Comparison of ENCODE assay signal across 8 cellular contexts in the genomic region with DNA sequence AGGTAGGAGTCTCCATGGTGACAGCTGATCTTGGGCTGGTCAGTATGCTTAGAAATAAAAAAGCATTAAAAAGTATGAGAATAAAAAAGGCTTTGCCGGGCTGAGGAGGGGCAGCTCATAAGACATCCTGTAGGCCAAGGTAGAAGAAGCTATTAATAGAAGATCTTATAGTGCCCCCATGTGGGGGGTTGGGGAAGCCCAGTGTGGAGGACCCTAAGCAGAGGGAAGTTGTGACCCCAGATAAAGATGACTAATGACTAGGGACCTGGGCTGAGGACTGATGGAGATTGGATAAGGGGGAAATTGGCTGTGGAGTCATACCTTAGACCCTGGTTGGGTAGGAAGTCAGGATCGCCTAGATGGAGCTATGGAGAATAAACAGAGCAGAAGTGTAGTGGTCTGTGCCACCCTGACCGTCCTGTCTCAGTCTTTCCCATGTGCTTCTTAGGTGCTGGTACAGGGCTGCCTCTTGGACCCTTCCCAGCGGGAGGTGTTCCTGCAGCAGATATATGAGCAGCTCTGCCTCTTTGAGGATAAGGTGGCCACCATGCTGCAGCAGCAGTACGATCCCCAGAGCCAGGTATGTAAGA. TPM values are rescaled to one million over a fixed set of nuclear protein-coding genes. Genes with fewer than 3 reads are reported as not detected.
DNase-seq lines count a peak whose midpoint lies in the region; ATAC-seq lines count a peak whose summit lies in the region.

No MANE protein-coding gene starts in this region.

- ATAC-seq in HG03175 (IDR thresholded peaks at IDR 0.05; ENCODE audit: unreplicated experiment) (no peak), HG02870 (IDR thresholded peaks at IDR 0.05; ENCODE audit: unreplicated experiment) (no peak)

- peak; percentile 62 for DNase-seq in Daoy (ENCODE audit: low read depth)
- peak; percentile 55 for DNase-seq in MV-4-11 (lab: John Stamatoyannopoulos, UW)
- DNase-seq in T follicular helper cell (ENCODE audit: low read depth): peak; percentile 46
- DNase-seq in activated naive CD8-positive, alpha-beta T cell treated with anti-CD3 and anti-CD28 coated beads, Interleukin-2, amount 50 U/mL, for 16 hours (ENCODE audit: low read depth, low spot score): peak; percentile 28
- peak; percentile 44 for DNase-seq in hepatic stellate cell (ENCODE audit: low spot score)
- DNase-seq in stimulated activated CD4-positive, alpha-beta T cell treated with anti-CD3 and anti-CD28 coated beads, Interleukin-12 subunit alpha, Interleukin-12 subunit beta, amount 100 ng/mL, for 4 hours: peak; percentile 49

RNA-seq across cellular contexts. Expression of a gene that starts 25.0 kb away (rescaled TPM):
- total RNA-seq in Daoy (2014; rRNA removed; shearing (Covaris generic)): 10.6 and 16.7 TPM in 2 replicates

RNA-seq across cellular contexts. Expression of a gene that starts 25.1 kb away (rescaled TPM):
- 95.8 and 101 TPM in 2 replicates for total RNA-seq in Daoy (2014; rRNA removed; shearing (Covaris generic))

RNA-seq across cellular contexts. Expression of a gene that starts 39.0 kb away (rescaled TPM):
- total RNA-seq in Daoy (2014; rRNA removed; shearing (Covaris generic)): 30.3 and 38.7 TPM in 2 replicates

RNA-seq across cellular contexts. Expression of a gene that starts 46.9 kb away (rescaled TPM):
- total RNA-seq in Daoy (2014; rRNA removed; shearing (Covaris generic)): 42.6 and 59.0 TPM in 2 replicates

RNA-seq across cellular contexts. Expression of a gene that starts 55.9 kb away (rescaled TPM):
- 331 and 356 TPM in 2 replicates for total RNA-seq in Daoy (2014; rRNA removed; shearing (Covaris generic))
